11 cellular contexts compared by ENCODE assay signal in the genomic region with DNA sequence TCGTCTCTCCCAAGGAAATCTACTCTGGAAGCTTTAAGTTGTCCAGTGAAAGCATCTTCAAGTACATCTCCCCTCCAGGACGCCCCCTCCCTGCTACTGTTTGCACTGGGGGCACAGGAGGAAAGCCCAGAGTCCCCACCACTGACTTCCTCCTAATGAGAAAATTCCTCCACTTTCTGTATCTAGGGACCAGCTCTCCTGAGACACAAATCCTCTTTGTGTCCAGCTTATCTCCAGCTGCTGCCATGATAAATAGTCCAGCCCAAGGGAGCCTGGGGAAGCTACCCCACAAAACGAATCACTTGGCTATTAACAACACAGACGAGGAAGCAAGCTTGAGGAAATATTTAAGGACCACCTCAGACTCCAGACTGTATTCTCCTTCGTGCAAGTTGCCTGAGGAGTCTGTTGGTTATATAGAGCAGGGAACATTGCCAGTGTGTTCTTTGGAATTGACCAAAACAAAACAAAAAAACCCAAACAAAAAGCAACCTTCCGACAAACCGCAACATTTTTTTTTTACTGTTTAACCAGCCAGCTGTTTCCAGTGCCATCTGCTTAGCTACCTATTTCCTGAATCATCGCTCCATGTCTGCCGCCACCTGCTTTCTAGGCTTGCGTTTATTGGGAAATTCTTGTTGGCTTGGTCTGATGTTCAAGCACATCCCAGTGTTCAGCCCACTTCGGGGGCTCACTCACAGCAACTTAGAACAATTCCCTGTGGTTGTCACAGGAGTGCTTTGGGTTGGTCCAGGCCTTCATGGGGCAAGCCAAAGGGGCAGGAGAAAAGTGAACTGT. TPM values are rescaled to one million over a fixed set of nuclear protein-coding genes. Genes with fewer than 3 reads are reported as not detected.
DNase-seq lines count a peak whose midpoint lies in the region; ATAC-seq and TF ChIP-seq lines count a peak whose summit lies in the region.
"Had no signal": no experiment of that assay in that cellular context is flagged by ENCODE, and none has a peak within 500 bp of the region (broad histone marks: within the 10 kb centered on the region; RNA-seq: fewer than 3 reads in every experiment).

No MANE protein-coding gene starts in this region.

- POLR2A ChIA-PET in Panc1 (lab: Charles Lee): interaction anchor here (0.7 kb wide), 1 partner anchor 30 kb away, joined by 3 read pairs; no protein-coding TSS in a partner anchor

- TF ChIP-seq CTCF in AG09319 (IDR thresholded peaks at IDR 0.05; ENCODE audit: low read depth, low read length) (no peak), Panc1 (IDR thresholded peaks at IDR 0.05) (no peak), glutamatergic neuron (IDR thresholded peaks at IDR 0.05; ENCODE audit: partially characterized antibody, unreplicated experiment) (no peak), body of pancreas (IDR thresholded peaks at IDR 0.05) (no peak)

- H3K9me3 Mint-ChIP-seq in immature natural killer cell: no peaks in the 10 kb centered on the region
- peaks cover 9% of the 10 kb centered on the region for H3K9me3 Mint-ChIP-seq in glutamatergic neuron (ENCODE audit: unreplicated experiment)
- H3K9me3 Mint-ChIP-seq: T-helper 1 cell treated with Interleukin-12 subunit alpha and Interleukin-12 subunit beta and Interleukin-4 antibody, amounts not matched to agents 30 μg/mL and 1 μg/mL, for 36 hours had no signal

- DNase-seq in AG09319 (ENCODE audit: extremely low read depth, low read depth) (peak; percentile 7), HCEC 1CT (peak; percentile 80), Panc1 (ENCODE audit: low read depth, low spot score) (no peak), immature natural killer cell (no peak), glutamatergic neuron (no peak), body of pancreas (no peak), SHP77 (lab: John Stamatoyannopoulos, UW) (no peak)
- DNase-seq in activated effector memory CD4-positive, alpha-beta T cell treated with Interleukin-2 at 50 U/mL for 16 hours: no peak
- DNase-seq: DND-41 had no signal

- WGBS in body of pancreas, 2 donors: 52 to 53% methylated on average over 11 of the region's 11 CpGs

- H3K27ac Mint-ChIP-seq in immature natural killer cell (peak overlapping the region; percentile 66 to 89 (median 78)), glutamatergic neuron (ENCODE audit: unreplicated experiment) (no peak overlapping the region)
- H3K27ac Mint-ChIP-seq: T-helper 1 cell treated with Interleukin-12 subunit alpha and Interleukin-12 subunit beta and Interleukin-4 antibody, amounts not matched to agents 30 μg/mL and 1 μg/mL, for 36 hours had no signal

- TF ChIP-seq POLR2A in body of pancreas (IDR thresholded peaks at IDR 0.05): no peak

- H3K27me3 Mint-ChIP-seq in immature natural killer cell (ENCODE audit: low read depth in 3 of 3): peaks cover 0 to 2% (median 1%) of the 10 kb centered on the region in 3 donors
- H3K27me3 Mint-ChIP-seq in glutamatergic neuron (ENCODE audit: unreplicated experiment): peaks cover 2% of the 10 kb centered on the region

- intact Hi-C loops in Panc1 (cut with micrococcal nuclease; ENCODE audit: unreplicated experiment): no loop called here
- intact Hi-C loops in body of pancreas (cut with DNase I): loop anchor here (5.0 kb wide), 1 partner anchor 332 kb away; no protein-coding TSS in a partner anchor

- H3K27ac ChIP-seq in Panc1 (ENCODE audit: low read length) (peak overlapping the region; percentile 3; the same call in 1 of the 2 replicates), body of pancreas (no peak overlapping the region)
- H3K27ac ChIP-seq: thoracic aorta had no signal

- H3K36me3 ChIP-seq in Panc1 (ENCODE audit: control insufficient read depth, insufficient read depth, low read length) (no peaks in the 10 kb centered on the region; the same call in 1 of the 2 replicates), body of pancreas (replicated peaks in 1 of 2; ENCODE audit: insufficient read depth in 1 of 2, low read depth in 2 of 2) (no peaks in the 10 kb centered on the region)
- H3K36me3 ChIP-seq: thoracic aorta had no signal

- CTCF ChIA-PET in Panc1 (lab: Charles Lee): no interaction called here

- H3K36me3 Mint-ChIP-seq in immature natural killer cell (peaks cover 4 to 12% (median 10%) of the 10 kb centered on the region in 3 donors), glutamatergic neuron (ENCODE audit: unreplicated experiment) (peaks cover 3% of the 10 kb centered on the region)

- H3K9me3 ChIP-seq in Panc1 (ENCODE audit: control insufficient read depth, insufficient read depth, low read depth, low read length) (no peaks in the 10 kb centered on the region), body of pancreas (no peaks in the 10 kb centered on the region)
- H3K9me3 ChIP-seq: thoracic aorta had no signal

- ATAC-seq in Panc1 (no peak), body of pancreas (no peak)

- in situ Hi-C loops in Panc1 (cut with HindIII; ENCODE audit: low pct_unique_long_range_greater_than_20kb, low sequenced_read_pairs): no loop called here

- H3K4me3 Mint-ChIP-seq in immature natural killer cell (peak overlapping the region; percentile 35 to 72 (median 57)), glutamatergic neuron (ENCODE audit: unreplicated experiment) (no peak overlapping the region)
- H3K4me3 Mint-ChIP-seq: T-helper 1 cell treated with Interleukin-12 subunit alpha and Interleukin-12 subunit beta and Interleukin-4 antibody, amounts not matched to agents 30 μg/mL and 1 μg/mL, for 36 hours had no signal

- H3K4me1 Mint-ChIP-seq in immature natural killer cell (peaks cover 56 to 65% of the 10 kb centered on the region in 2 donors), glutamatergic neuron (ENCODE audit: low read depth, unreplicated experiment) (peaks cover 23% of the 10 kb centered on the region)

- no peaks in the 10 kb centered on the region for H3K27me3 ChIP-seq in Panc1 (ENCODE audit: control insufficient read depth, insufficient read depth, low read length)
- no peaks in the 10 kb centered on the region for H3K27me3 ChIP-seq in body of pancreas

- no peak overlapping the region for H3K4me3 ChIP-seq in Panc1 (ENCODE audit: low read depth in 2 of 2, low read length in 2 of 2)
- no peak overlapping the region for H3K4me3 ChIP-seq in body of pancreas
- H3K4me3 ChIP-seq: thoracic aorta had no signal

- peaks cover 22% of the 10 kb centered on the region for H3K4me1 ChIP-seq in Panc1 (ENCODE audit: control insufficient read depth, insufficient read depth, low read length)
- H3K4me1 ChIP-seq in body of pancreas: no peaks in the 10 kb centered on the region

- no TSS peak for BruUV-seq in Panc1 (replicated peaks; lab: Mats Ljungman, UMichigan)

RNA-seq across cellular contexts. Expression of gene C1orf226, which starts 7.7 kb away (rescaled TPM):
- 38.4 TPM for total RNA-seq in Panc1 (2021; ENCODE audit: unreplicated experiment)
- 21.9 TPM for polyA plus RNA-seq in Panc1 (2012; ENCODE audit: insufficient read length)
- polyA plus RNA-seq in immature natural killer cell: not detected
- 12.3 TPM for total RNA-seq in glutamatergic neuron (ENCODE audit: unreplicated experiment)
- 1 to 10 TPM; 1.3 to 4.0 TPM for total RNA-seq in body of pancreas

RNA-seq across cellular contexts. Expression of gene SPATA46, which starts 12.6 kb away (rescaled TPM):
- total RNA-seq in Panc1 (2021; ENCODE audit: unreplicated experiment) (not detected), glutamatergic neuron (ENCODE audit: unreplicated experiment) (not detected), body of pancreas (not detected)
- polyA plus RNA-seq in Panc1 (2012; ENCODE audit: insufficient read length): 0.34 TPM
- under 1 TPM in 1 of 3 donors, not detected in 2; 0.22 TPM for polyA plus RNA-seq in immature natural killer cell
- total RNA-seq: thoracic aorta had no signal

RNA-seq across cellular contexts. Expression of gene SH2D1B, which starts 22.7 kb away (rescaled TPM):
- total RNA-seq in Panc1 (2021; ENCODE audit: unreplicated experiment) (not detected), glutamatergic neuron (ENCODE audit: unreplicated experiment) (not detected), body of pancreas (not detected)
- not detected for polyA plus RNA-seq in Panc1 (2012; ENCODE audit: insufficient read length)
- 1,000 to 10,000 TPM in 1 of 3 donors, 100 to 1,000 TPM in 2; 598 to 1,411 (median 608) TPM for polyA plus RNA-seq in immature natural killer cell

Comparison
In these comparisons a context has a peak if more than half of its experiments do, and no peak if none do; other contexts are left out.
1. DNase-seq: peak in AG09319 (single experiment) and HCEC 1CT (single experiment); none in Panc1 (single experiment), immature natural killer cell (0 of 3), glutamatergic neuron (single experiment), activated effector memory CD4-positive, alpha-beta T cell treated with Interleukin-2 at 50 U/mL for 16 hours (single experiment), body of pancreas (0 of 4) and SHP77 (0 of 2).